16 cellular contexts compared by ENCODE assay signal in the genomic region with DNA sequence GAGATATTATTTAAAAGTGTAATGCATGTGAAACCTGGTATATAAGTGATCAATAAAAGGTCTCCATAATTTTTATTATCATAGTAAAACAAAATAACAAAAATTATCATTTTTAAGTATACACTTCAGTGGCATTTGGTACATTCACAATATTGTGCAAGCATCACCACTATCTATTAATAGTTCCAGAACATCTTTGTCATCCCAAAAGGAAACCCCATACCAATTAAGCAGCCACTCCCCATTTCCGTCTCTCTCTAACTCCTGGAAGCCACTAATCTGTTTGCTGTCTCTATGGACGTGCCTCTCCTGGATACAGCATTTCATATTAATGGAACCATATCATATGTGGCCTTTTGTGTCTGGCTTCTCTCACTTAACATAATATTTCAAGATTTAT. TPM values are rescaled to one million over a fixed set of nuclear protein-coding genes. Genes with fewer than 3 reads are reported as not detected.
DNase-seq lines count a peak whose midpoint lies in the region; ATAC-seq and TF ChIP-seq lines count a peak whose summit lies in the region.
"Had no signal": no experiment of that assay in that cellular context is flagged by ENCODE, and none has a peak within 500 bp of the region (broad histone marks: within the 10 kb centered on the region; RNA-seq: fewer than 3 reads in every experiment).

No MANE protein-coding gene starts in this region.

- TF ChIP-seq CTCF in RWPE2 (IDR thresholded peaks at IDR 0.05; ENCODE audit: poor library complexity, severe bottlenecking) (no peak), fibroblast of the aortic adventitia (IDR thresholded peaks at IDR 0.05; ENCODE audit: insufficient read depth, low read length) (no peak)

- DNase-seq in HCEC 1CT (peak; percentile 83), RWPE2 (ENCODE audit: low spot score) (no peak), fibroblast of the aortic adventitia (ENCODE audit: low read depth) (peak; percentile 30), posterior vena cava (ENCODE audit: low spot score) (no peak), DMS79 treated with DMSO at 0.1 percent for 48 hours (lab: John Stamatoyannopoulos, UW) (no peak), NCI-H345 (lab: John Stamatoyannopoulos, UW) (no peak), GDM1 (lab: John Stamatoyannopoulos, UW) (no peak)
- DNase-seq: activated CD4-positive, alpha-beta T cell treated with anti-CD3 and anti-CD28 coated beads for 48 hours; erythroblast; GOT3; NCI-H146 had no signal

- H3K27ac ChIP-seq in RWPE2 (ENCODE audit: poor library complexity, severe bottlenecking): peak overlapping the region; percentile 2
- H3K27ac ChIP-seq: thoracic aorta had no signal

- H3K9ac ChIP-seq in skeletal muscle satellite cell (ENCODE audit: low read depth, low read length): no peak overlapping the region

- no peaks in the 10 kb centered on the region for H3K9me3 ChIP-seq in RWPE2 (ENCODE audit: severe bottlenecking)
- no peaks in the 10 kb centered on the region for H3K9me3 ChIP-seq in skeletal muscle satellite cell (replicated peaks; ENCODE audit: low read length)
- H3K9me3 ChIP-seq: thoracic aorta had no signal

- H3K27me3 ChIP-seq in RWPE2 (ENCODE audit: insufficient read depth, poor library complexity, severe bottlenecking) (no peaks in the 10 kb centered on the region), skeletal muscle satellite cell (ENCODE audit: control insufficient read depth, insufficient read depth, low read length) (no peaks in the 10 kb centered on the region)

- no peak overlapping the region for H3K4me3 ChIP-seq in RWPE2 (ENCODE audit: severe bottlenecking)
- H3K4me3 ChIP-seq in fibroblast of the aortic adventitia (ENCODE audit: low read depth, low read length): no peak overlapping the region
- no peak overlapping the region for H3K4me3 ChIP-seq in skeletal muscle satellite cell (ENCODE audit: low read length)
- H3K4me3 ChIP-seq: smooth muscle cell, thoracic aorta had no signal

- peak; percentile 49; the same call in 2 of the 3 replicates for ATAC-seq in RWPE2 (ENCODE audit: low read depth)
- ATAC-seq: naive thymus-derived CD4-positive, alpha-beta T cell had no signal

- H3K36me3 ChIP-seq in RWPE2 (ENCODE audit: low read depth): no peaks in the 10 kb centered on the region
- no peaks in the 10 kb centered on the region for H3K36me3 ChIP-seq in skeletal muscle satellite cell (ENCODE audit: insufficient read depth, low read length)
- H3K36me3 ChIP-seq: thoracic aorta had no signal

- intact Hi-C loops in posterior vena cava (cut with DNase I): loop anchor here in 1 of 2 donors (5.0 kb wide), 1 partner anchor 58 kb away; no protein-coding TSS in a partner anchor

- H3K4me1 ChIP-seq in RWPE2 (ENCODE audit: insufficient read depth, poor library complexity, severe bottlenecking) (peaks cover 10% of the 10 kb centered on the region), skeletal muscle satellite cell (ENCODE audit: control insufficient read depth, insufficient read depth, low read length) (peaks cover 41% of the 10 kb centered on the region)

- peak overlapping the region; percentile 15 for H3K4me2 ChIP-seq in skeletal muscle satellite cell (ENCODE audit: low read length)
- H3K4me2 ChIP-seq: smooth muscle cell had no signal

RNA-seq across cellular contexts. Expression of gene OLFML2A, which starts 7.6 kb away (rescaled TPM):
- total RNA-seq in fibroblast of the aortic adventitia (ENCODE audit: low replicate concordance) (1.7 and 13.7 TPM in 2 replicates), posterior vena cava (1 to 10 TPM; 7.8 to 9.1 TPM)
- total RNA-seq in skeletal muscle satellite cell (2012; rRNA removed): 3.8 and 17.3 TPM in 2 replicates
- total RNA-seq: activated T-helper 2 cell treated with anti-CD3 and anti-CD28 coated beads, Interferon-gamma antibody, Interleukin-2, Interleukin-4, amounts not matched to agents 10 μg/mL and 5 μg/mL and 100 μg/mL, durations not matched to agents 14 hours and 24 hours and 36 hours had no signal

RNA-seq across cellular contexts. Expression of gene NR6A1, which starts 13.4 kb away (rescaled TPM):
- total RNA-seq in fibroblast of the aortic adventitia (ENCODE audit: low replicate concordance) (1.2 TPM in 1 of 2 replicates, not detected in the other), posterior vena cava (under 1 TPM; 0.23 to 0.76 TPM)
- total RNA-seq in skeletal muscle satellite cell (2012; rRNA removed): 0.25 and 1.5 TPM in 2 replicates

Comparison
In these comparisons a context has a peak if more than half of its experiments do, and no peak if none do; other contexts are left out.
1. DNase-seq: peak in HCEC 1CT (single experiment) and fibroblast of the aortic adventitia (single experiment); none in RWPE2 (single experiment), posterior vena cava (single experiment), DMS79 treated with DMSO at 0.1 percent for 48 hours (single experiment), NCI-H345 (single experiment) and GDM1 (single experiment).